Comparison of ENCODE assay signal across 8 cellular contexts in the genomic region with DNA sequence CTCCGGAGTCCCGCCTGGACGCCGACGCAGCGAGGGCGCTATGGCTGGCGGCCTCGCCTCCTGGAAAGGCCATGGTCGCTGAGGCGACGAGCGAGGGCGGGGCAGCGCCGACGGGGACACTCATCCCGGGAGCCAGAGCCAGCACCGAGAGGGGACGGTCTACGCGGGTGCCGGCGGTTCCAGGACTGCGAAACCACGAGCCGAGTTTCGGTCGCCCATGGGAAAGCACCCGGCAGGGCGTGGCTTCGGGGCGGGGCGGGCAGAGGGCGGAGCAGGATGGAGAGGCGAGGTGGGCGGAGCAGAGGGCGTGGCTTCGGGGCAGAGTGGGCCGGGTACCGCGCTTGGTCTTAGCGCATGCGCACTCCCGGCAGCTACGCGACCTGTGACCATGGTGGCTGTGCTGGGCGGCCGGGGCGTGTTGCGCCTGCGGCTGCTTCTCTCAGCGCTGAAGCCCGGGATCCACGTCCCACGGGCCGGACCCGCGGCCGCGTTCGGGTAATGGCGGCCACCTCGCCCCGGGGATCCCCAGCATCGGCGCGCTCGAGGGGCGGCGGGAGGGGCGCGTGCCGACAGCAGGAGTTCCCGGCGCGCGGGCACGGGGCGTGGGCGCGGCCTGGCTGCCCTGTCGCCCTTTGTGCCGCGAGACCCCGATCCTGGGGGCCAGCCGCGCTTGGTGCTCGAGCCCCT. TPM values are rescaled to one million over a fixed set of nuclear protein-coding genes. Genes with fewer than 3 reads are reported as not detected.
A peak's percentile ranks its signal among the peaks of the same experiment; 100 is the strongest.
DNase-seq lines count a peak whose midpoint lies in the region; ATAC-seq and TF ChIP-seq lines count a peak whose summit lies in the region.

A gene (plus strand): TSS at position 359 of the 687 bp plus-strand sequence. CDS start 30 bp downstream, at position 389.

- H3K27me3 Mint-ChIP-seq in CD4-positive, alpha-beta T cell = no peaks in the 10 kb centered on the region
- H3K27me3 Mint-ChIP-seq in activated CD4-positive, alpha-beta memory T cell treated with anti-CD3 and anti-CD28 coated beads, Interleukin-2, amount 10 ng/mL, durations not matched to agents 7 days and 5 days = peaks cover 2% of the 10 kb centered on the region

- no peak for TF ChIP-seq CTCF in CD4-positive, alpha-beta T cell (IDR thresholded peaks at IDR 0.05)
- TF ChIP-seq CTCF in lower leg skin (IDR thresholded peaks at IDR 0.05) = peak in 1 of 3 donors; percentile 50

- POLR2A ChIA-PET in CD4-positive, alpha-beta T cell (lab: Charles Lee) = interaction anchor here (0.6 to 1.4 kb wide), 11 partner anchors 9 to 903 kb away, joined by 3 to 7 read pairs (median 3); a partner anchor contains a TSS
- POLR2A ChIA-PET in activated CD4-positive, alpha-beta memory T cell treated with anti-CD3 and anti-CD28 coated beads, Interleukin-2, amount 10 ng/mL, durations not matched to agents 7 days and 5 days (lab: Charles Lee) = interaction anchor here (1.1 to 2.3 kb wide), 3 partner anchors 39 to 128 kb away, joined by 3 to 10 read pairs (median 4); a partner anchor contains a TSS

- H3K4me1 ChIP-seq in duodenal mucosa (ENCODE audit: control insufficient read depth in 1 of 2, insufficient read depth in 2 of 2, low read length in 2 of 2) = peaks cover 12 to 15% of the 10 kb centered on the region in 2 donors

- no peaks in the 10 kb centered on the region for H3K9me3 ChIP-seq in CD4-positive, alpha-beta T cell (ENCODE audit: control insufficient read depth, low read length)
- H3K9me3 ChIP-seq in duodenal mucosa (ENCODE audit: control insufficient read depth in 1 of 2, low read length in 2 of 2) = no peaks in the 10 kb centered on the region

- peak within 1 kb of the TSS; percentile 76 to 87 for H3K9ac ChIP-seq in duodenal mucosa (ENCODE audit: low read depth in 1 of 2, low read length in 2 of 2)

- H3K9me3 Mint-ChIP-seq in CD4-positive, alpha-beta T cell = no peaks in the 10 kb centered on the region
- H3K9me3 Mint-ChIP-seq in activated CD4-positive, alpha-beta memory T cell treated with anti-CD3 and anti-CD28 coated beads, Interleukin-2, amount 10 ng/mL, durations not matched to agents 7 days and 5 days = no peaks in the 10 kb centered on the region

- peak within 1 kb of the TSS; percentile 93 for H3K4me3 Mint-ChIP-seq in CD4-positive, alpha-beta T cell
- peak within 1 kb of the TSS; percentile 80 for H3K4me3 Mint-ChIP-seq in activated CD4-positive, alpha-beta memory T cell treated with anti-CD3 and anti-CD28 coated beads, Interleukin-2, amount 10 ng/mL, durations not matched to agents 7 days and 5 days

- peak in 1 of 2 donors; percentile 18 for TF ChIP-seq POLR2A in lower leg skin (IDR thresholded peaks at IDR 0.05)

- H3K27ac ChIP-seq in CD4-positive, alpha-beta T cell (ENCODE audit: low read depth, low read length) = peak within 1 kb of the TSS; percentile 96
- H3K27ac ChIP-seq in duodenal mucosa (ENCODE audit: low read depth, low read length) = peak within 1 kb of the TSS; percentile 98

- peaks cover 20% of the 10 kb centered on the region for H3K36me3 Mint-ChIP-seq in CD4-positive, alpha-beta T cell (ENCODE audit: low read depth)
- peaks cover 16% of the 10 kb centered on the region for H3K36me3 Mint-ChIP-seq in activated CD4-positive, alpha-beta memory T cell treated with anti-CD3 and anti-CD28 coated beads, Interleukin-2, amount 10 ng/mL, durations not matched to agents 7 days and 5 days (ENCODE audit: low read depth)

- H3K27me3 ChIP-seq in CD4-positive, alpha-beta T cell (ENCODE audit: control insufficient read depth, insufficient read depth, low read length) = no peaks in the 10 kb centered on the region
- no peaks in the 10 kb centered on the region for H3K27me3 ChIP-seq in duodenal mucosa (ENCODE audit: control insufficient read depth in 1 of 2, insufficient read depth in 2 of 2, low read length in 2 of 2)

- H3K4me3 ChIP-seq in duodenal mucosa (ENCODE audit: low read depth in 1 of 2, low read length in 2 of 2) = peak within 1 kb of the TSS; percentile 73 to 86
- H3K4me3 ChIP-seq in lower leg skin (ENCODE audit: low read depth, poor library complexity, severe bottlenecking) = peak within 1 kb of the TSS; percentile 71

- peaks cover 9 to 18% of the 10 kb centered on the region in 2 donors for H3K36me3 ChIP-seq in duodenal mucosa (ENCODE audit: control insufficient read depth in 1 of 2, insufficient read depth in 2 of 2, low read length in 2 of 2)

- peak within 1 kb of the TSS; percentile 91 for H3K27ac Mint-ChIP-seq in CD4-positive, alpha-beta T cell
- peak within 1 kb of the TSS; percentile 77 for H3K27ac Mint-ChIP-seq in activated CD4-positive, alpha-beta memory T cell treated with anti-CD3 and anti-CD28 coated beads, Interleukin-2, amount 10 ng/mL, durations not matched to agents 7 days and 5 days

- peaks cover 19% of the 10 kb centered on the region for H3K4me1 Mint-ChIP-seq in CD4-positive, alpha-beta T cell (ENCODE audit: low read depth)
- H3K4me1 Mint-ChIP-seq in activated CD4-positive, alpha-beta memory T cell treated with anti-CD3 and anti-CD28 coated beads, Interleukin-2, amount 10 ng/mL, durations not matched to agents 7 days and 5 days = peaks cover 23% of the 10 kb centered on the region

- ATAC-seq in CD4-positive, alpha-beta T cell (ENCODE audit: poor library complexity) = peak; percentile 90
- ATAC-seq in GM19452 (IDR thresholded peaks at IDR 0.05; ENCODE audit: unreplicated experiment) (peak; percentile 89), HG03575 (IDR thresholded peaks at IDR 0.05; ENCODE audit: extremely low read depth, insufficient number of reproducible peaks, low FRiP score, unreplicated experiment) (peak; percentile 43)

- intact Hi-C loops in CD4-positive, alpha-beta T cell (cut with DNase I, micrococcal nuclease) = loop anchor here (1.0 to 5.0 kb wide), 8 partner anchors 39 to 1019 kb away; a partner anchor contains a TSS
- intact Hi-C loops in lower leg skin (cut with DNase I; ENCODE audit: low total_unique reads) = no loop called here

- 0 to 1% methylated on average over 40 to 76 of the region's 89 CpGs for WGBS in lower leg skin, 2 donors

- CTCF ChIA-PET in CD4-positive, alpha-beta T cell (lab: Charles Lee) = no interaction called here
- CTCF ChIA-PET in activated CD4-positive, alpha-beta memory T cell treated with anti-CD3 and anti-CD28 coated beads, Interleukin-2, amount 10 ng/mL, durations not matched to agents 7 days and 5 days (lab: Charles Lee) = interaction anchor here (1.0 kb wide), 1 partner anchor 111 kb away, joined by 3 read pairs; no protein-coding TSS in a partner anchor

- peak; percentile 98 to 100 (median 100) for DNase-seq in CD4-positive, alpha-beta T cell
- DNase-seq in NCI-H82 (lab: John Stamatoyannopoulos, UW) (peak; percentile 98), lower leg skin (ENCODE audit: low spot score in 2 of 2) (peak; percentile 96 to 99)
- DNase-seq in activated CD4-positive, alpha-beta memory T cell treated with anti-CD3 and anti-CD28 coated beads, Interleukin-2, amount 10 ng/mL, durations not matched to agents 7 days and 5 days = peak; percentile 99
- DNase-seq in stimulated activated CD4-positive, alpha-beta T cell treated with anti-CD3 and anti-CD28 coated beads, Interleukin-4, amount 100 ng/mL, for 4 hours = peak; percentile 97 to 100

RNA-seq across cellular contexts. Expression of the gene that starts here (rescaled TPM):
- 1 to 10 TPM; 5.2 to 5.7 TPM for total RNA-seq in CD4-positive, alpha-beta T cell
- 1 to 10 TPM; 7.3 to 9.2 TPM for total RNA-seq in activated CD4-positive, alpha-beta memory T cell treated with anti-CD3 and anti-CD28 coated beads, Interleukin-2, amount 10 ng/mL, durations not matched to agents 7 days and 5 days
- 10 to 100 TPM; 14.9 to 30.4 (median 23.3) TPM for total RNA-seq in lower leg skin

Comparison
In these comparisons a context has a peak if more than half of its experiments do, and no peak if none do; other contexts are left out.
1. Peak in every context shown above with its lines: DNase-seq, ATAC-seq, H3K4me3 ChIP-seq and H3K27ac ChIP-seq.